Comparison of ENCODE assay signal across 8 cellular contexts in genomic region chr5:31186672-31187267, GRCh38. TPM values are rescaled to one million over a fixed set of nuclear protein-coding genes. Genes with fewer than 3 reads are reported as not detected.
DNase-seq lines count a peak whose midpoint lies in the region; ATAC-seq, FAIRE-seq and TF ChIP-seq lines count a peak whose summit lies in the region.

No MANE protein-coding gene starts in this region.

- POLR2A ChIA-PET in activated CD4-positive, alpha-beta T cell treated with anti-CD3 and anti-CD28 coated beads for 36 hours (lab: Charles Lee): no interaction called here

- no peaks in the 10 kb centered on the region for H3K36me3 Mint-ChIP-seq in activated CD4-positive, alpha-beta T cell treated with anti-CD3 and anti-CD28 coated beads for 36 hours (ENCODE audit: low read depth)

- no peaks in the 10 kb centered on the region for H3K9me3 ChIP-seq in adipocyte (ENCODE audit: control insufficient read depth, low read length)

- peak; percentile 65 for FAIRE-seq in A204.1 (lab: Jason Lieb, UNC)

- no peaks in the 10 kb centered on the region for H3K4me1 Mint-ChIP-seq in activated CD4-positive, alpha-beta T cell treated with anti-CD3 and anti-CD28 coated beads for 36 hours

- no peaks in the 10 kb centered on the region for H3K4me1 ChIP-seq in adipocyte (ENCODE audit: control insufficient read depth, insufficient read depth, low read length)

- no peak overlapping the region for H3K9ac ChIP-seq in adipocyte (ENCODE audit: low read length)

- no peak overlapping the region for H3K4me3 Mint-ChIP-seq in activated CD4-positive, alpha-beta T cell treated with anti-CD3 and anti-CD28 coated beads for 36 hours

- ATAC-seq in left colon (peak; percentile 46), GM21529 (IDR thresholded peaks at IDR 0.05; ENCODE audit: unreplicated experiment) (no peak), GM21717 (IDR thresholded peaks at IDR 0.05; ENCODE audit: unreplicated experiment) (no peak)
- no peak for ATAC-seq in activated CD4-positive, alpha-beta T cell treated with anti-CD3 and anti-CD28 coated beads for 36 hours

- peaks cover 3% of the 10 kb centered on the region for H3K27me3 Mint-ChIP-seq in activated CD4-positive, alpha-beta T cell treated with anti-CD3 and anti-CD28 coated beads for 36 hours

- H3K27ac Mint-ChIP-seq in activated CD4-positive, alpha-beta T cell treated with anti-CD3 and anti-CD28 coated beads for 36 hours: no peak overlapping the region

- no peaks in the 10 kb centered on the region for H3K9me3 Mint-ChIP-seq in activated CD4-positive, alpha-beta T cell treated with anti-CD3 and anti-CD28 coated beads for 36 hours (ENCODE audit: low read depth)

- H3K27me3 ChIP-seq in adipocyte (replicated peaks; ENCODE audit: control insufficient read depth, insufficient read depth, low read length): peaks cover 17% of the 10 kb centered on the region

- intact Hi-C loops in left colon (cut with DNase I, micrococcal nuclease): no loop called here
- intact Hi-C loops in activated CD4-positive, alpha-beta T cell treated with anti-CD3 and anti-CD28 coated beads for 36 hours (cut with DNase I, micrococcal nuclease): no loop called here

- in situ Hi-C loops in GM13976 (cut with MboI; ENCODE audit: low sequenced_read_pairs, unreplicated experiment): no loop called here

- DNase-seq in GM13976 (ENCODE audit: low spot score) (peak; percentile 36), NCI-H146 (lab: John Stamatoyannopoulos, UW) (peak; percentile 42), adipocyte (ENCODE audit: low read depth) (peak; percentile 83), left colon (no peak)
- DNase-seq in activated CD4-positive, alpha-beta T cell treated with anti-CD3 and anti-CD28 coated beads for 36 hours: no peak

- CTCF ChIA-PET in activated CD4-positive, alpha-beta T cell treated with anti-CD3 and anti-CD28 coated beads for 36 hours (lab: Charles Lee): interaction anchor here (0.6 to 1.9 kb wide), 12 partner anchors 8 to 1146 kb away, joined by 3 to 11 read pairs (median 3); no protein-coding TSS in a partner anchor

- no peak overlapping the region for H3K4me3 ChIP-seq in adipocyte (ENCODE audit: low read length)

- peak; percentile 65 for TF ChIP-seq CTCF in GM13976 (IDR thresholded peaks at IDR 0.05; ENCODE audit: borderline replicate concordance, control extremely low read depth, extremely low read depth, insufficient read depth, missing control alignments)

- no peaks in the 10 kb centered on the region for H3K36me3 ChIP-seq in adipocyte (ENCODE audit: control insufficient read depth, insufficient read depth, low read length, severe bottlenecking)

RNA-seq across cellular contexts. Expression of gene CDH6, which starts 6.7 kb away (rescaled TPM):
- 1 to 10 TPM in 1 of 2 donors, under 1 TPM in 1; 0.61 to 1.1 TPM for total RNA-seq in left colon
- total RNA-seq in activated CD4-positive, alpha-beta T cell treated with anti-CD3 and anti-CD28 coated beads for 36 hours: not detected

Comparison
In these comparisons a context has a peak if more than half of its experiments do, and no peak if none do; other contexts are left out.
1. DNase-seq: peak in GM13976 (single experiment), NCI-H146 (single experiment) and adipocyte (single experiment); none in left colon (0 of 2) and activated CD4-positive, alpha-beta T cell treated with anti-CD3 and anti-CD28 coated beads for 36 hours (single experiment).